In genomic region chr12:128816643-128816920, GRCh38 we compare ENCODE assay signal across 20 cellular contexts. TPM values are rescaled to one million over a fixed set of nuclear protein-coding genes. Genes with fewer than 3 reads are reported as not detected.
DNase-seq lines count a peak whose midpoint lies in the region; ATAC-seq and TF ChIP-seq lines count a peak whose summit lies in the region.
"Had no signal": no experiment of that assay in that cellular context is flagged by ENCODE, and none has a peak within 500 bp of the region (broad histone marks: within the 10 kb centered on the region; RNA-seq: fewer than 3 reads in every experiment).

No MANE protein-coding gene starts in this region.

- H3K4me3 Mint-ChIP-seq in HFFc6 (no peak overlapping the region), endodermal cell (no peak overlapping the region)
- H3K4me3 Mint-ChIP-seq: nephron had no signal

- H3K27ac ChIP-seq in BLaER1 = peak overlapping the region; percentile 45
- H3K27ac ChIP-seq in endodermal cell (ENCODE audit: low read depth, low read length) = no peak overlapping the region
- H3K27ac ChIP-seq in psoas muscle = peak overlapping the region; percentile 95
- H3K27ac ChIP-seq: colonic mucosa had no signal

- DNase-seq in HFFc6 (no peak), endodermal cell (no peak), psoas muscle (no peak), NCI-H524 treated with DMSO at 0.1 percent for 48 hours (lab: John Stamatoyannopoulos, UW) (no peak), NCI-H2107 treated with DMSO at 0.1 percent for 48 hours (lab: John Stamatoyannopoulos, UW; ENCODE audit: unreplicated experiment) (no peak), NCI-H2227 (lab: John Stamatoyannopoulos, UW; ENCODE audit: unreplicated experiment) (no peak)
- DNase-seq in stimulated activated CD4-positive, alpha-beta T cell treated with anti-CD3 and anti-CD28 coated beads, Interleukin-12 subunit alpha, Interleukin-12 subunit beta, amount 100 ng/mL, for 4 hours = no peak
- DNase-seq: activated CD4-positive, alpha-beta T cell treated with anti-CD3 and anti-CD28 coated beads for 48 hours; activated CD8-positive, alpha-beta memory T cell treated with anti-CD3 and anti-CD28 coated beads, Interleukin-2, amount 50 U/mL, for 48 hours; colonic mucosa; COR-L47; NCI-H187 treated with DMSO at 0.1 percent for 48 hours; NCI-H510A; substantia nigra; T1000 had no signal

- H3K9ac ChIP-seq in BLaER1 (peak overlapping the region; percentile 39; the same call in 1 of the 2 replicates), endodermal cell (ENCODE audit: extremely low read depth, low read length, poor library complexity, severe bottlenecking) (no peak overlapping the region)

- H3K9me3 Mint-ChIP-seq in HFFc6 = no peaks in the 10 kb centered on the region
- H3K9me3 Mint-ChIP-seq in endodermal cell = no peaks in the 10 kb centered on the region
- H3K9me3 Mint-ChIP-seq: nephron had no signal

- H3K27me3 Mint-ChIP-seq in HFFc6 (ENCODE audit: insufficient read depth) = peaks cover 2% of the 10 kb centered on the region; the same call in 1 of the 2 replicates
- no peaks in the 10 kb centered on the region for H3K27me3 Mint-ChIP-seq in endodermal cell (ENCODE audit: insufficient read depth)

- H3K36me3 ChIP-seq in BLaER1 (peaks cover 65% of the 10 kb centered on the region), endodermal cell (ENCODE audit: control insufficient read depth, insufficient read depth, low read length) (peaks cover 64% of the 10 kb centered on the region), psoas muscle (ENCODE audit: insufficient read depth in 1 of 2, low read depth in 1 of 2) (peaks cover 0 to 12% of the 10 kb centered on the region in 2 donors)
- H3K36me3 ChIP-seq: colonic mucosa had no signal

- H3K4me3 ChIP-seq in BLaER1 (peak overlapping the region; percentile 20; the same call in 1 of the 2 replicates), endodermal cell (ENCODE audit: low read length) (no peak overlapping the region), psoas muscle (peak overlapping the region; percentile 46)
- H3K4me3 ChIP-seq: colonic mucosa, lung, SJSA1 had no signal

- no peaks in the 10 kb centered on the region; the same call in 1 of the 2 replicates for H3K9me3 ChIP-seq in BLaER1
- no peaks in the 10 kb centered on the region for H3K9me3 ChIP-seq in endodermal cell (ENCODE audit: control insufficient read depth, low read length)
- H3K9me3 ChIP-seq in psoas muscle = no peaks in the 10 kb centered on the region
- H3K9me3 ChIP-seq: colonic mucosa, SJSA1 had no signal

- WGBS in endodermal cell (ENCODE audit: insufficient coverage in 1 of 2, insufficient read length in 1 of 2), 2 experiments = 99 to 100% methylated on average over 1 to 4 of the region's 4 CpGs
- 84 to 91% (median 88%) methylated on average over 4 of the region's 4 CpGs for WGBS in psoas muscle, 3 donors

- ATAC-seq in psoas muscle = peak in 1 of 4 donors; percentile 1

- H3K27ac Mint-ChIP-seq in HFFc6 = peak overlapping the region; percentile 42; the same call in 1 of the 2 replicates
- peak overlapping the region; percentile 22 for H3K27ac Mint-ChIP-seq in endodermal cell

- TF ChIP-seq CTCF in HFFc6 (IDR thresholded peaks at IDR 0.05) (no peak), endodermal cell (conservative IDR thresholded peaks at IDR 0.05) (no peak), psoas muscle (IDR thresholded peaks at IDR 0.05) (no peak)

- H3K36me3 Mint-ChIP-seq in HFFc6 (ENCODE audit: low read depth) (peaks cover 27% of the 10 kb centered on the region), endodermal cell (ENCODE audit: low read depth) (peaks cover 45% of the 10 kb centered on the region)

- H3K4me1 ChIP-seq in BLaER1 = peaks cover 78% of the 10 kb centered on the region
- H3K4me1 ChIP-seq in endodermal cell (ENCODE audit: control insufficient read depth, insufficient read depth, low read length) = peaks cover 7% of the 10 kb centered on the region
- H3K4me1 ChIP-seq in psoas muscle = peaks cover 82% of the 10 kb centered on the region

- peaks cover 78% of the 10 kb centered on the region for H3K4me1 Mint-ChIP-seq in HFFc6 (ENCODE audit: low read depth)
- H3K4me1 Mint-ChIP-seq in endodermal cell = peaks cover 30% of the 10 kb centered on the region

- peak overlapping the region; percentile 80 for H3K4me2 ChIP-seq in BLaER1

- intact Hi-C loops in psoas muscle (cut with DNase I) = no loop called here

- H4K20me1 ChIP-seq in BLaER1 = peaks cover 100% of the 10 kb centered on the region

- H3K27me3 ChIP-seq in BLaER1 (no peaks in the 10 kb centered on the region), endodermal cell (ENCODE audit: control insufficient read depth, insufficient read depth, low read length, poor library complexity, severe bottlenecking) (no peaks in the 10 kb centered on the region), psoas muscle (ENCODE audit: insufficient read depth in 3 of 3, low read length in 2 of 3) (no peaks in the 10 kb centered on the region)
- H3K27me3 ChIP-seq: colonic mucosa, SJSA1 had no signal

RNA-seq across cellular contexts. Expression of gene SLC15A4, which starts 7.2 kb away (rescaled TPM):
- 10 to 100 TPM; 20.2 to 26.4 (median 23.1) TPM for total RNA-seq in HFFc6 (2021; fragmentation: NEBNext Ultra II Directional; extraction: Animal tissue kit (Norgen Biotek cat#: 25700))
- total RNA-seq in endodermal cell (10 to 100 TPM; 28.2 to 39.5 TPM), psoas muscle (10 to 100 TPM; 21.9 to 54.0 (median 31.9) TPM)
- 18.9 TPM for polyA plus RNA-seq in endodermal cell (2013, experiment 1 of 2)
- polyA plus RNA-seq in endodermal cell (2013, experiment 2 of 2) = 21.5 TPM
- 10 to 100 TPM; 26.9 to 39.7 (median 30.2) TPM for polyA plus RNA-seq in psoas muscle

RNA-seq across cellular contexts. Expression of gene GLT1D1, which starts 36.7 kb away (rescaled TPM):
- total RNA-seq in HFFc6 (2021; fragmentation: NEBNext Ultra II Directional; extraction: Animal tissue kit (Norgen Biotek cat#: 25700)) = not detected
- total RNA-seq in endodermal cell = 10 to 100 TPM; 23.8 to 25.4 TPM
- polyA plus RNA-seq in endodermal cell (2013, experiment 1 of 2) = 7.3 TPM
- 7.9 TPM for polyA plus RNA-seq in endodermal cell (2013, experiment 2 of 2)
- total RNA-seq in psoas muscle = 1 to 10 TPM in 3 of 4 donors, under 1 TPM in 1; 0.32 to 3.1 (median 2.0) TPM
- under 1 TPM; 0.51 to 0.95 (median 0.60) TPM for polyA plus RNA-seq in psoas muscle
- total RNA-seq: renal cortical epithelial cell, SJSA1 had no signal

Comparison
In these comparisons a context has a peak if more than half of its experiments do, and no peak if none do; other contexts are left out.
1. RNA of gene GLT1D1, which starts 36.7 kb away (total RNA-seq): 23.8 to 25.4 TPM in endodermal cell; 0.32 to 3.1 TPM in psoas muscle and not detected in HFFc6; every median in the first group is over 4 times any median in the second.